In the genomic region with DNA sequence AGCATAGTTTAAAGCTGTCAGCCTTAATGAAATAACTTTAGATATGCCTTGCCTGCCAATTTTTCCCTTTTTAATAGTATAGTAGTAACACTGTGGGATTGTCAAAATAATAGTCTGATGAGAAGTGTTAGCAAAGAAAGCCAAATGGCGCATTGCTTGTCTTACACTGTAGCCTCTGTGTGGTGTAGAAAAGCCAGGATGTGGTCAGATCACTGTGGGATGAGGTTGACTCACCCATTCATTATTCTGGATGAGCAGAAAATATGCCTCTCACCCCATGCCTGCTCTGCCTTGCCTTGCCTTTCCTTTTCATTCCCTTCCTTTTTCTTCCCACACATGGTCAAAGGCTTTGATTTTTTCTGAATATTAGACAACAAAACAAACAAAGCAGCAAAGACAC, we compare ENCODE assay signal across 1 cellular context.
TF ChIP-seq lines count a peak whose summit lies in the region.

No MANE protein-coding gene starts in this region.

TF ChIP-seq in SK-N-SH treated with all-trans-retinoic acid at 6 μM for 48 hours, 23 proteins besides CTCF, POLR2A, EP300 and RAD21 (continued from another document):
- TF ChIP-seq, protein P1, sequence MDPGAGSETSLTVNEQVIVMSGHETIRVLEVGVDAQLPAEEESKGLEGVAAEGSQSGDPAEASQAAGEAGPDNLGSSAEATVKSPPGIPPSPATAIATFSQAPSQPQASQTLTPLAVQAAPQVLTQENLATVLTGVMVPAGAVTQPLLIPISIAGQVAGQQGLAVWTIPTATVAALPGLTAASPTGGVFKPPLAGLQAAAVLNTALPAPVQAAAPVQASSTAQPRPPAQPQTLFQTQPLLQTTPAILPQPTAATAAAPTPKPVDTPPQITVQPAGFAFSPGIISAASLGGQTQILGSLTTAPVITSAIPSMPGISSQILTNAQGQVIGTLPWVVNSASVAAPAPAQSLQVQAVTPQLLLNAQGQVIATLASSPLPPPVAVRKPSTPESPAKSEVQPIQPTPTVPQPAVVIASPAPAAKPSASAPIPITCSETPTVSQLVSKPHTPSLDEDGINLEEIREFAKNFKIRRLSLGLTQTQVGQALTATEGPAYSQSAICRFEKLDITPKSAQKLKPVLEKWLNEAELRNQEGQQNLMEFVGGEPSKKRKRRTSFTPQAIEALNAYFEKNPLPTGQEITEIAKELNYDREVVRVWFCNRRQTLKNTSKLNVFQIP (CRISPR knock-in tag; IDR thresholded peaks at IDR 0.05; ENCODE audit: borderline replicate concordance, low read depth): no peak
- TF ChIP-seq TCF4 (CRISPR knock-in tag; IDR thresholded peaks at IDR 0.05; ENCODE audit: borderline replicate concordance) (no peak), ISL1 (CRISPR knock-in tag; IDR thresholded peaks at IDR 0.05) (no peak)
TF ChIP-seq in SK-N-SH treated with all-trans-retinoic acid at 6 μM for 48 hours: peak in this region for 0.
